Comparison of ENCODE assay signal across 1 cellular context in the genomic region with DNA sequence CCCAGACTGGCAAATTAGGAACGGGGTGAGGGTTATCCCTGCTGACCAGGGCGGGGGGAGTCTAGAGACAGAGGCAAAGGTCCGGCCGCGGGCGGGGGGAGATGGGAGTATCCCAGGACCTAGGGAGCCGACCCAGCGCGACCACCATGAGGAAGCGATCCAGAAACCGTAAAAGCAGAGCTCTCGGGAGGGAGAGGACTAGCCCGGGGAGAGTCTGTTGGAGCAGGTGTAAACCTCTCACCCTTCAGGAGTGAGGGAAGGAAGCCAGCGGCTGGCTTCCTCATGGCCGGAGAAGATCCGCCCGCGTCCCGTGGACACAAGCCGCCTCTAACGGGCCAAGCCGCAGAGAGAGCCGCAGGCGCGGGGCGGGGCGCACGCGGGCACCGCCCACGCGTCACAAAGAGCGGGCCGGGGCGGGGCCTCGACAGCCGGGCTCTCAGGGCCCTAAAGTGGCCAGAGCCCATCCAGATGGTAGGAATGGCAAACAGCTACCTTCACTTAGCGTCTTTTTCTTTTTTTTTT.
TF ChIP-seq lines count a peak whose summit lies in the region.

A gene (minus strand): TSS at position 350 of the 522 bp plus-strand sequence. CDS start 66 bp downstream, at position 284.

TF ChIP-seq in K562, 482 proteins besides CTCF, POLR2A, EP300 and RAD21 (continued from another document):
- TF ChIP-seq, protein P1, sequence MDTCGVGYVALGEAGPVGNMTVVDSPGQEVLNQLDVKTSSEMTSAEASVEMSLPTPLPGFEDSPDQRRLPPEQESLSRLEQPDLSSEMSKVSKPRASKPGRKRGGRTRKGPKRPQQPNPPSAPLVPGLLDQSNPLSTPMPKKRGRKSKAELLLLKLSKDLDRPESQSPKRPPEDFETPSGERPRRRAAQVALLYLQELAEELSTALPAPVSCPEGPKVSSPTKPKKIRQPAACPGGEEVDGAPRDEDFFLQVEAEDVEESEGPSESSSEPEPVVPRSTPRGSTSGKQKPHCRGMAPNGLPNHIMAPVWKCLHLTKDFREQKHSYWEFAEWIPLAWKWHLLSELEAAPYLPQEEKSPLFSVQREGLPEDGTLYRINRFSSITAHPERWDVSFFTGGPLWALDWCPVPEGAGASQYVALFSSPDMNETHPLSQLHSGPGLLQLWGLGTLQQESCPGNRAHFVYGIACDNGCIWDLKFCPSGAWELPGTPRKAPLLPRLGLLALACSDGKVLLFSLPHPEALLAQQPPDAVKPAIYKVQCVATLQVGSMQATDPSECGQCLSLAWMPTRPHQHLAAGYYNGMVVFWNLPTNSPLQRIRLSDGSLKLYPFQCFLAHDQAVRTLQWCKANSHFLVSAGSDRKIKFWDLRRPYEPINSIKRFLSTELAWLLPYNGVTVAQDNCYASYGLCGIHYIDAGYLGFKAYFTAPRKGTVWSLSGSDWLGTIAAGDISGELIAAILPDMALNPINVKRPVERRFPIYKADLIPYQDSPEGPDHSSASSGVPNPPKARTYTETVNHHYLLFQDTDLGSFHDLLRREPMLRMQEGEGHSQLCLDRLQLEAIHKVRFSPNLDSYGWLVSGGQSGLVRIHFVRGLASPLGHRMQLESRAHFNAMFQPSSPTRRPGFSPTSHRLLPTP (IDR thresholded peaks at IDR 0.05; ENCODE audit: borderline replicate concordance, extremely low read depth, insufficient read length): no peak
- TF ChIP-seq PRPF4 (IDR thresholded peaks at IDR 0.05; ENCODE audit: insufficient read depth, low read depth, low read length, poor library complexity, severe bottlenecking) (no peak), NFXL1 (CRISPR knock-in tag; IDR thresholded peaks at IDR 0.05) (no peak), POLR2G (IDR thresholded peaks at IDR 0.05; ENCODE audit: low read depth, low read length) (0 out of 2 replicates have a peak, but pooled peaks have one; percentile 17), ZNF785 (CRISPR knock-in tag; IDR thresholded peaks at IDR 0.05) (no peak), NFRKB (IDR thresholded peaks at IDR 0.05; ENCODE audit: low read depth) (no peak)
- TF ChIP-seq, protein P2, sequence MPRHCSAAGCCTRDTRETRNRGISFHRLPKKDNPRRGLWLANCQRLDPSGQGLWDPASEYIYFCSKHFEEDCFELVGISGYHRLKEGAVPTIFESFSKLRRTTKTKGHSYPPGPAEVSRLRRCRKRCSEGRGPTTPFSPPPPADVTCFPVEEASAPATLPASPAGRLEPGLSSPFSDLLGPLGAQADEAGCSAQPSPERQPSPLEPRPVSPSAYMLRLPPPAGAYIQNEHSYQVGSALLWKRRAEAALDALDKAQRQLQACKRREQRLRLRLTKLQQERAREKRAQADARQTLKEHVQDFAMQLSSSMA (CRISPR knock-in tag; IDR thresholded peaks at IDR 0.05): no peak
